Comparison of ENCODE assay signal across 23 cellular contexts in genomic region chr14:38074754-38075153, GRCh38.
A peak's percentile ranks its signal among the peaks of the same experiment; 100 is the strongest.
DNase-seq lines count a peak whose midpoint lies in the region; ATAC-seq and TF ChIP-seq lines count a peak whose summit lies in the region.
"Had no signal": no experiment of that assay in that cellular context is flagged by ENCODE, and none has a peak within 500 bp of the region (broad histone marks: within the 10 kb centered on the region; RNA-seq: fewer than 3 reads in every experiment).

No MANE protein-coding gene starts in this region.

- peak overlapping the region; percentile 9 for H3K4me3 ChIP-seq in CD8-positive, alpha-beta T cell (ENCODE audit: low read depth, low read length)
- H3K4me3 ChIP-seq in effector memory CD4-positive, alpha-beta T cell (ENCODE audit: insufficient read depth, low read depth, low read length, poor library complexity, severe bottlenecking), result no peak overlapping the region
- H3K4me3 ChIP-seq: cardiac muscle cell, hepatocyte, suprapubic skin, uterus had no signal

- intact Hi-C loops in CD8-positive, alpha-beta T cell (cut with DNase I, micrococcal nuclease), result loop anchor here in 1 of 2 experiments (1.0 kb wide), 1 partner anchor 9 kb away; no protein-coding TSS in a partner anchor
- intact Hi-C loops in left colon (cut with DNase I, micrococcal nuclease), result no loop called here

- H3K4me1 Mint-ChIP-seq in CD8-positive, alpha-beta T cell (ENCODE audit: low read depth), result peaks cover 75% of the 10 kb centered on the region
- peaks cover 42% of the 10 kb centered on the region for H3K4me1 Mint-ChIP-seq in T-helper 2 cell treated with Interferon-gamma antibody and Interleukin-4, amounts not matched to agents 5 μg/mL and 100 μg/mL, for 36 hours (ENCODE audit: low read depth)

- H3K27me3 ChIP-seq in CD8-positive, alpha-beta T cell (ENCODE audit: insufficient read depth, low read length), result no peaks in the 10 kb centered on the region
- H3K27me3 ChIP-seq in effector memory CD4-positive, alpha-beta T cell (replicated peaks; ENCODE audit: control insufficient read depth, insufficient read depth, low read length, poor library complexity, severe bottlenecking), result no peaks in the 10 kb centered on the region
- H3K27me3 ChIP-seq: cardiac muscle cell, foreskin keratinocyte, hepatocyte, suprapubic skin, uterus had no signal

- peak; percentile 6 for DNase-seq in NK-92 treated with Interleukin-12 subunit alpha and Interleukin-12 subunit beta, amount 100 ng/mL, for 24 hours (lab: John Stamatoyannopoulos, UW)
- DNase-seq in NK-92 (lab: John Stamatoyannopoulos, UW; ENCODE audit: unreplicated experiment), result no peak
- peak in 2 of 7 experiments; percentile 26 to 30 for DNase-seq in CD8-positive, alpha-beta T cell
- DNase-seq in T-helper 2 cell treated with Interferon-gamma antibody and Interleukin-4, amounts not matched to agents 5 μg/mL and 100 μg/mL, for 36 hours (ENCODE audit: low spot score), result no peak
- peak in 1 of 3 donors; percentile 13 for DNase-seq in effector memory CD4-positive, alpha-beta T cell
- no peak for DNase-seq in G401 (ENCODE audit: low spot score)
- DNase-seq in left colon, result no peak
- DNase-seq: activated CD4-positive, alpha-beta T cell treated with anti-CD3 and anti-CD28 coated beads, Interleukin-2, amount 50 U/mL, for 48 hours; foreskin keratinocyte; NCI-H1436 treated with DMSO at 0.1 percent for 48 hours; NCI-H526 treated with DMSO at 0.1 percent for 48 hours; nucleus accumbens; Right ventricle myocardium superior; stimulated activated CD8-positive, alpha-beta memory T cell treated with anti-CD3 and anti-CD28 coated beads, Interleukin-4, amount 100 ng/mL, for 48 hours; SW 1271; uterus had no signal

- no peaks in the 10 kb centered on the region for H3K36me3 ChIP-seq in CD8-positive, alpha-beta T cell (ENCODE audit: insufficient read depth, low read length)
- H3K36me3 ChIP-seq in effector memory CD4-positive, alpha-beta T cell (ENCODE audit: control insufficient read depth, insufficient read depth, low read length), result no peaks in the 10 kb centered on the region
- H3K36me3 ChIP-seq: cardiac muscle cell, suprapubic skin, uterus had no signal

- CTCF ChIA-PET in CD8-positive, alpha-beta T cell (lab: Charles Lee), result no interaction called here

- H3K9me3 Mint-ChIP-seq in CD8-positive, alpha-beta T cell, result peaks cover 4% of the 10 kb centered on the region
- H3K9me3 Mint-ChIP-seq in T-helper 2 cell treated with Interferon-gamma antibody and Interleukin-4, amounts not matched to agents 5 μg/mL and 100 μg/mL, for 36 hours, result peaks cover 6% of the 10 kb centered on the region
- H3K9me3 Mint-ChIP-seq: HFFc6 had no signal

- H3K4me3 Mint-ChIP-seq in CD8-positive, alpha-beta T cell, result peak overlapping the region; percentile 44
- peak overlapping the region; percentile 44 for H3K4me3 Mint-ChIP-seq in T-helper 2 cell treated with Interferon-gamma antibody and Interleukin-4, amounts not matched to agents 5 μg/mL and 100 μg/mL, for 36 hours

- in situ Hi-C loops in G401 (cut with HindIII; ENCODE audit: low sequenced_read_pairs), result no loop called here

- POLR2A ChIA-PET in CD8-positive, alpha-beta T cell (lab: Charles Lee), result interaction anchor here (1.6 kb wide), 1 partner anchor 14 kb away, joined by 3 read pairs; no protein-coding TSS in a partner anchor

- ATAC-seq in CD8-positive, alpha-beta T cell, result peak; percentile 32
- ATAC-seq in left colon, result no peak
- no peak for ATAC-seq in HG02610 (IDR thresholded peaks at IDR 0.05; ENCODE audit: unreplicated experiment)
- ATAC-seq: foreskin keratinocyte had no signal

- H3K4me1 ChIP-seq in CD8-positive, alpha-beta T cell (ENCODE audit: insufficient read depth, low read length), result peaks cover 72% of the 10 kb centered on the region
- H3K4me1 ChIP-seq in effector memory CD4-positive, alpha-beta T cell (ENCODE audit: control insufficient read depth, insufficient read depth, low read length, poor library complexity, severe bottlenecking), result peaks cover 28% of the 10 kb centered on the region
- H3K4me1 ChIP-seq: foreskin keratinocyte, uterus had no signal

- no peak overlapping the region for H3K27ac ChIP-seq in CD8-positive, alpha-beta T cell (ENCODE audit: low read depth, low read length)
- peak overlapping the region; percentile 26 for H3K27ac ChIP-seq in effector memory CD4-positive, alpha-beta T cell (ENCODE audit: insufficient read depth, low read length, poor library complexity, severe bottlenecking)
- H3K27ac ChIP-seq: 22Rv1, cardiac muscle cell, foreskin keratinocyte, hepatocyte, suprapubic skin, uterus had no signal

- no peaks in the 10 kb centered on the region for H3K9me3 ChIP-seq in CD8-positive, alpha-beta T cell (ENCODE audit: low read length)
- no peaks in the 10 kb centered on the region for H3K9me3 ChIP-seq in effector memory CD4-positive, alpha-beta T cell (ENCODE audit: control insufficient read depth, low read length)
- H3K9me3 ChIP-seq: suprapubic skin, uterus had no signal

- no peaks in the 10 kb centered on the region for H3K27me3 Mint-ChIP-seq in CD8-positive, alpha-beta T cell (ENCODE audit: low read depth)
- peaks cover 3% of the 10 kb centered on the region for H3K27me3 Mint-ChIP-seq in T-helper 2 cell treated with Interferon-gamma antibody and Interleukin-4, amounts not matched to agents 5 μg/mL and 100 μg/mL, for 36 hours (ENCODE audit: low read depth)

- peak overlapping the region; percentile 90 for H3K27ac Mint-ChIP-seq in CD8-positive, alpha-beta T cell
- H3K27ac Mint-ChIP-seq in T-helper 2 cell treated with Interferon-gamma antibody and Interleukin-4, amounts not matched to agents 5 μg/mL and 100 μg/mL, for 36 hours, result no peak overlapping the region
- H3K27ac Mint-ChIP-seq: activated T-helper 1 cell treated with anti-CD3 and anti-CD28 coated beads, Interleukin-12 subunit alpha, Interleukin-12 subunit beta, Interleukin-2, Interleukin-4 antibody, amounts not matched to agents 30 ng/mL and 10 ng/mL and 1 ng/mL, durations not matched to agents 14 hours and 24 hours and 36 hours had no signal

- H3K36me3 Mint-ChIP-seq in CD8-positive, alpha-beta T cell, result peaks cover 3% of the 10 kb centered on the region
- H3K36me3 Mint-ChIP-seq in T-helper 2 cell treated with Interferon-gamma antibody and Interleukin-4, amounts not matched to agents 5 μg/mL and 100 μg/mL, for 36 hours (ENCODE audit: low read depth), result no peaks in the 10 kb centered on the region

- TF ChIP-seq CTCF in CD8-positive, alpha-beta T cell (IDR thresholded peaks at IDR 0.05), result no peak
